ENCODE assay signal across 26 cellular contexts in the genomic region with DNA sequence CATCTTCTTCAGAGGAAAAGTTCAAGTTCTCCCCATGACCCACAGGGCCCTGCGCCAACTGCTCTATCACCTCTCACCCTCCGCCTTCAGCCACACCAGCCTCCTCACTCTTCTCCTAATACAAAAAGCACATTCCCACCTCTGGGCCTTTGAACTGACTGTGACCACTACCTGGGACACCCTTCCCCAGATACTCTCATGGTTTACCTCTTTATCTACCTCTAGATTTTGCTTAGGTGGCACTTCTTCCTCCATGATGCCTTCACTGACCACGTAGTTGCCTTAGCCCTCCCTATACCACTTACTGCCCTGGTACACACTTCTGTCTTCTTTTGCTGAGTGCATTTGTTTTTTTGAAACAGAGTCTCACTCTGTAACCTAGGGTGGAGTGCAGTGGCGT. TPM values are rescaled to one million over a fixed set of nuclear protein-coding genes. Genes with fewer than 3 reads are reported as not detected.
"Had no signal": no experiment of that assay in that cellular context is flagged by ENCODE, and none has a peak within 500 bp of the region (broad histone marks: within the 10 kb centered on the region; RNA-seq: fewer than 3 reads in every experiment).

No MANE protein-coding gene starts in this region.

- H3K27ac Mint-ChIP-seq: nephron; stimulated activated memory B cell treated with anti-CD40 and anti-IgM and Interleukin-4, amounts not matched to agents 10 μg/mL and 1 μg/mL and 100 μg/mL, for 72 hours had no signal

- H3K79me2 ChIP-seq: hepatocyte, parathyroid adenoma had no signal

- H3K9me3 ChIP-seq: esophagus squamous epithelium, psoas muscle, spleen, testis, tibial nerve had no signal

- H3K4me3 ChIP-seq: esophagus squamous epithelium, hepatocyte, lung, psoas muscle, spleen, testis, tibial nerve had no signal

- H3K27me3 Mint-ChIP-seq: naive B cell; stimulated activated memory B cell treated with anti-CD40 and anti-IgM and Interleukin-4, amounts not matched to agents 10 μg/mL and 1 μg/mL and 100 μg/mL, for 72 hours; stimulated activated naive CD8-positive, alpha-beta T cell treated with anti-CD3 and anti-CD28 coated beads, Interleukin-15, amount 100 ng/mL, for 72 hours had no signal

- H3K4me1 Mint-ChIP-seq: nephron had no signal

- H3K4me1 ChIP-seq: parathyroid adenoma had no signal

- ATAC-seq: left colon; left ventricle myocardium superior; psoas muscle; sciatic nerve; stimulated activated memory B cell treated with anti-CD40 and anti-IgM and Interleukin-4, amounts not matched to agents 10 μg/mL and 1 μg/mL and 100 μg/mL, for 72 hours; stimulated activated naive CD8-positive, alpha-beta T cell treated with anti-CD3 and anti-CD28 coated beads, Interleukin-15, amount 100 ng/mL, for 72 hours had no signal

- H3K4me3 Mint-ChIP-seq: nephron; stimulated activated memory B cell treated with anti-CD40 and anti-IgM and Interleukin-4, amounts not matched to agents 10 μg/mL and 1 μg/mL and 100 μg/mL, for 72 hours; stimulated activated naive CD8-positive, alpha-beta T cell treated with anti-CD3 and anti-CD28 coated beads, Interleukin-15, amount 100 ng/mL, for 72 hours had no signal

- H3K9me3 Mint-ChIP-seq: naive B cell; nephron; stimulated activated memory B cell treated with anti-CD40 and anti-IgM and Interleukin-4, amounts not matched to agents 10 μg/mL and 1 μg/mL and 100 μg/mL, for 72 hours had no signal

- H3K27me3 ChIP-seq: esophagus squamous epithelium, hepatocyte, spleen, testis, tibial nerve had no signal

- H3K27ac ChIP-seq: esophagus squamous epithelium, hepatocyte, parathyroid adenoma, psoas muscle, spleen, testis, tibial nerve had no signal

- DNase-seq: effector memory CD4-positive, alpha-beta T cell; esophagus squamous epithelium; foreskin fibroblast; head of caudate nucleus; left colon; left ventricle myocardium superior; mesendoderm; naive B cell; occipital lobe; psoas muscle; retina; spleen; stimulated activated CD4-positive, alpha-beta T cell treated with anti-CD3 and anti-CD28 coated beads, Interleukin-15, amount 100 ng/mL, for 24 hours; stimulated activated CD4-positive, alpha-beta T cell treated with anti-CD3 and anti-CD28 coated beads, Interleukin-1b, Interleukin-23, amount 100 ng/mL, for 48 hours; stimulated activated CD4-positive, alpha-beta T cell treated with anti-CD3 and anti-CD28 coated beads, Interleukin-4, amount 100 ng/mL, for 24 hours; stimulated activated naive CD8-positive, alpha-beta T cell treated with anti-CD3 and anti-CD28 coated beads, Interleukin-15, amount 100 ng/mL, for 72 hours; testis had no signal

- H3K9ac ChIP-seq: parathyroid adenoma had no signal

- H3K4me2 ChIP-seq: hepatocyte had no signal

- H2AFZ ChIP-seq: hepatocyte, parathyroid adenoma had no signal

RNA-seq across cellular contexts. Expression of gene SYCE2, which starts 3.9 kb away (rescaled TPM):
- total RNA-seq: left colon, left ventricle myocardium superior, lung, occipital lobe, psoas muscle, sciatic nerve, skeletal muscle tissue, subcutaneous adipose tissue, tibial nerve had no signal
- polyA plus RNA-seq: hepatocyte had no signal
